7 cellular contexts compared by ENCODE assay signal in genomic region chr17:7368597-7368994, GRCh38. TPM values are rescaled to one million over a fixed set of nuclear protein-coding genes. Genes with fewer than 3 reads are reported as not detected.
"Had no signal": no experiment of that assay in that cellular context is flagged by ENCODE, and none has a peak within 500 bp of the region (broad histone marks: within the 10 kb centered on the region; RNA-seq: fewer than 3 reads in every experiment).

No MANE protein-coding gene starts in this region.

RNA-seq across cellular contexts. Expression of gene TNK1, which starts 12.3 kb away (rescaled TPM):
- total RNA-seq: H4 had no signal

RNA-seq across cellular contexts. Expression of gene TMEM95, which starts 13.6 kb away (rescaled TPM):
- total RNA-seq: GM23248, H4, H7, HepG2, HFFc6, HT1080 had no signal
- polyA plus RNA-seq: GM23248, HepG2, IgD-negative memory B cell had no signal
